ENCODE assay signal across 15 cellular contexts in the genomic region with DNA sequence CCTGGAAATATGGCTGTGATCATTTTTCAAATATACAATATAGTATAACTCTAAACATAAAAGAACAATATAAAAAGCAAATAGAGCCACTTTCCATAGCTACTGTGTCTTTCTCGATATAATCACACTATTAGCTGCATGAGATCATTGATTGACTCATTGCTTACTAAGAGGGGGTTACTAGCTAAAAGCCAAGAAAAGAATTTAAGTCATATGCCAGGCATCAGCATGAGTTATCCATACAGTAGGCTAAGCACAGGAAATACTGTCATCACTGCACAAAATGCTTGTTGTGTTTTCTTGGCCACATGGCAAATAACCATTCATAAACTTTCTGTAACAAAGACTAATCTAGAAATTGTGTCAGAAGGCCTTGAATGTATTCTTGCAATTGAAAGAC. TPM values are rescaled to one million over a fixed set of nuclear protein-coding genes. Genes with fewer than 3 reads are reported as not detected.
DNase-seq lines count a peak whose midpoint lies in the region; FAIRE-seq lines count a peak whose summit lies in the region.
"Had no signal": no experiment of that assay in that cellular context is flagged by ENCODE, and none has a peak within 500 bp of the region (broad histone marks: within the 10 kb centered on the region; RNA-seq: fewer than 3 reads in every experiment).

No MANE protein-coding gene starts in this region.

- FAIRE-seq in frontal cortex (lab: Jason Lieb, UNC): no peak
- FAIRE-seq: colon had no signal

- DNase-seq in ACHN: peak; percentile 24
- DNase-seq in HS-27A (ENCODE audit: low read depth): peak; percentile 30
- peak; percentile 67 for DNase-seq in astrocyte of the hippocampus (ENCODE audit: low read depth, low spot score)
- DNase-seq in hepatic stellate cell (ENCODE audit: low spot score): peak; percentile 2
- DNase-seq in GOT3 (lab: John Stamatoyannopoulos, UW): no peak
- DNase-seq in DMS114 treated with DMSO at 0.1 percent for 48 hours (lab: John Stamatoyannopoulos, UW; ENCODE audit: unreplicated experiment): no peak
- no peak for DNase-seq in frontal cortex (ENCODE audit: low spot score in 2 of 2)
- no peak for DNase-seq in stimulated activated CD4-positive, alpha-beta T cell treated with anti-CD3 and anti-CD28 coated beads, Interleukin-4, amount 100 ng/mL, for 4 hours
- DNase-seq: activated effector memory CD4-positive, alpha-beta T cell treated with anti-CD3 and anti-CD28 coated beads, Interleukin-2, amount 50 U/mL, for 16 hours; Kasumi-1; left ventricle myocardium superior; upper lobe of right lung had no signal

- in situ Hi-C loops in ACHN (cut with HindIII; ENCODE audit: low pct_ligation_motif_present, low pct_unique_long_range_greater_than_20kb, low sequenced_read_pairs): loop anchor here (25.0 kb wide), 1 partner anchor 859 kb away; no protein-coding TSS in a partner anchor

RNA-seq across cellular contexts. Expression of gene ABCB5, which starts 18.8 kb away (rescaled TPM):
- not detected for total RNA-seq in frontal cortex
- total RNA-seq: G401; left ventricle myocardium superior; T-helper 1 cell treated with Interleukin-12 subunit alpha and Interleukin-12 subunit beta and Interleukin-4 antibody, amounts not matched to agents 30 ng/mL and 1 ng/mL, for 36 hours; upper lobe of right lung had no signal

Comparison
In these comparisons a context has a peak if more than half of its experiments do, and no peak if none do; other contexts are left out.
1. DNase-seq: peak in ACHN (single experiment), HS-27A (single experiment), astrocyte of the hippocampus (single experiment) and hepatic stellate cell (single experiment); none in GOT3 (single experiment), DMS114 treated with DMSO at 0.1 percent for 48 hours (single experiment), frontal cortex (0 of 2) and stimulated activated CD4-positive, alpha-beta T cell treated with anti-CD3 and anti-CD28 coated beads, Interleukin-4, amount 100 ng/mL, for 4 hours (0 of 2).